In genomic region chr14:71309756-71310155, GRCh38 we compare ENCODE assay signal across 10 cellular contexts. TPM values are rescaled to one million over a fixed set of nuclear protein-coding genes. Genes with fewer than 3 reads are reported as not detected.
DNase-seq lines count a peak whose midpoint lies in the region; ATAC-seq and TF ChIP-seq lines count a peak whose summit lies in the region.
"Had no signal": no experiment of that assay in that cellular context is flagged by ENCODE, and none has a peak within 500 bp of the region (broad histone marks: within the 10 kb centered on the region; RNA-seq: fewer than 3 reads in every experiment).

No MANE protein-coding gene starts in this region.

- H3K4me2 ChIP-seq in DOHH2 (ENCODE audit: low read length) = no peak overlapping the region

- no peaks in the 10 kb centered on the region for H4K20me1 ChIP-seq in DOHH2 (ENCODE audit: control insufficient read depth, insufficient read depth, low read depth, low read length)

- intact Hi-C loops in right lobe of liver (cut with DNase I) = loop anchor here (10.0 kb wide), 1 partner anchor 175 kb away; no protein-coding TSS in a partner anchor

- H3K9me3 ChIP-seq in DOHH2 (ENCODE audit: control insufficient read depth, insufficient read depth, low read length) (no peaks in the 10 kb centered on the region), right lobe of liver (peaks cover 0 to 3% (median 0%) of the 10 kb centered on the region in 4 donors)
- H3K9me3 ChIP-seq: testis had no signal

- POLR2A ChIA-PET in GM10248 (lab: Yijun Ruan, JAX) = interaction anchor here (1.1 kb wide), 1 partner anchor 12 kb away, joined by 3 read pairs; no protein-coding TSS in a partner anchor

- DNase-seq in cerebellum (ENCODE audit: low spot score) = peak; percentile 34
- no peak for DNase-seq in right lobe of liver
- DNase-seq in GM10248 (ENCODE audit: extremely low spot score) = no peak
- no peak for DNase-seq in islet precursor cell
- DNase-seq: NCI-H345, testis had no signal

- CTCF ChIA-PET in GM10248 (lab: Yijun Ruan, JAX) = no interaction called here

- H3K4me1 ChIP-seq in DOHH2 (ENCODE audit: control insufficient read depth, low read length) (peaks cover 9% of the 10 kb centered on the region), right lobe of liver (no peaks in the 10 kb centered on the region)
- H3K4me1 ChIP-seq: testis had no signal

- TF ChIP-seq CTCF in DOHH2 (IDR thresholded peaks at IDR 0.05; ENCODE audit: low read depth, low read length, poor library complexity, severe bottlenecking) (peak; percentile 36), right lobe of liver (IDR thresholded peaks at IDR 0.05) (peak; percentile 38 to 57 (median 50)), GM10248 (IDR thresholded peaks at IDR 0.05; ENCODE audit: control extremely low read depth, extremely low read depth, low read depth, missing control alignments) (no peak)

- no peaks in the 10 kb centered on the region for H3F3A ChIP-seq in DOHH2 (ENCODE audit: control insufficient read depth, insufficient read depth)

- TF ChIP-seq POLR2A in right lobe of liver (IDR thresholded peaks at IDR 0.05) = no peak

- H3K27ac ChIP-seq in DOHH2 (ENCODE audit: low read depth, low read length) (no peak overlapping the region), right lobe of liver (no peak overlapping the region)
- H3K27ac ChIP-seq: testis had no signal

- peak; percentile 24 for TF ChIP-seq RAD21 in Ishikawa (IDR thresholded peaks at IDR 0.05; ENCODE audit: low read depth)

- H3K36me3 ChIP-seq in DOHH2 (ENCODE audit: control insufficient read depth, low read length) (no peaks in the 10 kb centered on the region), right lobe of liver (no peaks in the 10 kb centered on the region)

- peak; percentile 83 to 93 (median 90) for ATAC-seq in right lobe of liver
- no peak for ATAC-seq in GM21786 (IDR thresholded peaks at IDR 0.05; ENCODE audit: unreplicated experiment)
- ATAC-seq in HG02763 (IDR thresholded peaks at IDR 0.05; ENCODE audit: unreplicated experiment) = no peak

- H3K4me3 ChIP-seq in DOHH2 (ENCODE audit: low read length) (no peak overlapping the region), right lobe of liver (no peak overlapping the region)
- H3K4me3 ChIP-seq: testis had no signal

- WGBS in right lobe of liver (ENCODE audit: insufficient coverage, low coverage, low lambda C conversion rate, missing lambda C conversion rate) = 100% methylated on average over 2 of the region's 2 CpGs

- H3K79me2 ChIP-seq in DOHH2 (ENCODE audit: control insufficient read depth, low read length) = no peaks in the 10 kb centered on the region

- no peaks in the 10 kb centered on the region for H3K9me2 ChIP-seq in DOHH2 (replicated peaks; ENCODE audit: control insufficient read depth, low read length)

- peaks cover 31% of the 10 kb centered on the region for H3K27me3 ChIP-seq in DOHH2 (ENCODE audit: control insufficient read depth, low read length)
- no peaks in the 10 kb centered on the region for H3K27me3 ChIP-seq in right lobe of liver
- H3K27me3 ChIP-seq: testis had no signal

- no peak for TF ChIP-seq EP300 in Ishikawa (IDR thresholded peaks at IDR 0.05; ENCODE audit: borderline replicate concordance)

TF ChIP-seq in Ishikawa, 13 proteins besides CTCF, POLR2A, EP300 and RAD21:
- no peak for TF ChIP-seq ZBTB7A (IDR thresholded peaks at IDR 0.05; ENCODE audit: low read depth)
- TF ChIP-seq FOXM1 (IDR thresholded peaks at IDR 0.05; ENCODE audit: borderline replicate concordance, low read depth) = no peak
- TF ChIP-seq YY1 (IDR thresholded peaks at IDR 0.05; ENCODE audit: low read depth) = no peak
- TF ChIP-seq CEBPB (IDR thresholded peaks at IDR 0.05) = no peak
- no peak for TF ChIP-seq TAF1 (IDR thresholded peaks at IDR 0.05; ENCODE audit: low read depth)
- TF ChIP-seq MAX (IDR thresholded peaks at IDR 0.05) = no peak
- no peak for TF ChIP-seq CREB1 (IDR thresholded peaks at IDR 0.05; ENCODE audit: low read depth)
- no peak for TF ChIP-seq NFIC (IDR thresholded peaks at IDR 0.05)
- TF ChIP-seq EGR1 (IDR thresholded peaks at IDR 0.05) = no peak
- no peak for TF ChIP-seq TEAD4 (IDR thresholded peaks at IDR 0.05)
- no peak for TF ChIP-seq TCF12 (IDR thresholded peaks at IDR 0.05; ENCODE audit: low read depth)
- no peak for TF ChIP-seq USF1 (IDR thresholded peaks at IDR 0.05)
- no peak for TF ChIP-seq REST (IDR thresholded peaks at IDR 0.05; ENCODE audit: low read depth)

RNA-seq across cellular contexts. Expression of gene SIPA1L1, which starts 10.5 kb away (rescaled TPM):
- total RNA-seq in cerebellum = 22.9 TPM
- total RNA-seq in right lobe of liver = 10 to 100 TPM; 25.7 to 30.8 (median 28.6) TPM

Comparison
In these comparisons a context has a peak if more than half of its experiments do, and no peak if none do; other contexts are left out.
1. ATAC-seq: peak in right lobe of liver (4 of 4); none in GM21786 (single experiment) and HG02763 (single experiment).